In genomic region chr12:89829434-89829975, GRCh38 we compare ENCODE assay signal across 1 cellular context.
TF ChIP-seq lines count a peak whose summit lies in the region.

No MANE protein-coding gene starts in this region.

TF ChIP-seq in SK-N-SH, 30 proteins besides CTCF, POLR2A, EP300 and RAD21 (continued from another document):
- TF ChIP-seq RXRA (IDR thresholded peaks at IDR 0.05; ENCODE audit: borderline replicate concordance, low read depth) (no peak), NFIC (IDR thresholded peaks at IDR 0.05; ENCODE audit: borderline replicate concordance) (no peak), FOSL2 (IDR thresholded peaks at IDR 0.05; ENCODE audit: borderline replicate concordance, low read depth) (no peak), RFX5 (IDR thresholded peaks at IDR 0.05; ENCODE audit: low read length) (no peak), TAF1 (IDR thresholded peaks at IDR 0.05; ENCODE audit: borderline replicate concordance, low read depth, low read length) (no peak), NRF1 (IDR thresholded peaks at IDR 0.05; ENCODE audit: low read depth, low read length) (no peak), RCOR1 (IDR thresholded peaks at IDR 0.05; ENCODE audit: low read length) (no peak)
